Comparison of ENCODE assay signal across 15 cellular contexts in genomic region chr1:181136738-181137122, GRCh38. TPM values are rescaled to one million over a fixed set of nuclear protein-coding genes. Genes with fewer than 3 reads are reported as not detected.
DNase-seq lines count a peak whose midpoint lies in the region; ATAC-seq, FAIRE-seq and TF ChIP-seq lines count a peak whose summit lies in the region.
"Had no signal": no experiment of that assay in that cellular context is flagged by ENCODE, and none has a peak within 500 bp of the region (broad histone marks: within the 10 kb centered on the region; RNA-seq: fewer than 3 reads in every experiment).

No MANE protein-coding gene starts in this region.

- peaks cover 70% of the 10 kb centered on the region for H3K4me1 Mint-ChIP-seq in MCF 10A (ENCODE audit: insufficient read depth, unreplicated experiment)
- peaks cover 55% of the 10 kb centered on the region for H3K4me1 Mint-ChIP-seq in neural progenitor cell

- H3K36me3 Mint-ChIP-seq in MCF 10A (ENCODE audit: insufficient read depth, unreplicated experiment) (no peaks in the 10 kb centered on the region), neural progenitor cell (peaks cover 1% of the 10 kb centered on the region)
- H3K36me3 Mint-ChIP-seq: CD8-positive, alpha-beta T cell had no signal

- BruUV-seq in MCF 10A (replicated peaks; lab: Mats Ljungman, UMichigan): no TSS peak

- H3K27ac Mint-ChIP-seq in MCF 10A (ENCODE audit: low read depth, unreplicated experiment) (peak overlapping the region; percentile 100), neural progenitor cell (peak overlapping the region; percentile 28)
- H3K27ac Mint-ChIP-seq: CD8-positive, alpha-beta T cell had no signal

- H3K27me3 Mint-ChIP-seq in MCF 10A (ENCODE audit: insufficient read depth, unreplicated experiment): no peaks in the 10 kb centered on the region
- H3K27me3 Mint-ChIP-seq in neural progenitor cell (ENCODE audit: insufficient read depth, low read depth): peaks cover 20% of the 10 kb centered on the region

- H3K9me3 ChIP-seq in BLaER1 treated with 17β-estradiol and CSF1 and Interleukin-3, amounts not matched to agents 10 nM and 100 nM (replicated peaks in 1 of 11): no peaks in the 10 kb centered on the region
- no peaks in the 10 kb centered on the region for H3K9me3 ChIP-seq in neural progenitor cell (ENCODE audit: low read depth)
- H3K9me3 ChIP-seq: HAP-1, prostate gland had no signal

- H3K27me3 ChIP-seq in BLaER1 treated with 17β-estradiol and CSF1 and Interleukin-3, amounts not matched to agents 10 nM and 100 nM: peaks cover 0 to 15% (median 0%) of the 10 kb centered on the region in 11 experiments; a peak in 4 of 22 replicates
- no peaks in the 10 kb centered on the region for H3K27me3 ChIP-seq in neural progenitor cell

- H3K4me3 Mint-ChIP-seq in MCF 10A (ENCODE audit: unreplicated experiment) (peak overlapping the region; percentile 71), neural progenitor cell (peak overlapping the region; percentile 33)
- H3K4me3 Mint-ChIP-seq: CD8-positive, alpha-beta T cell had no signal

- intact Hi-C loops in MCF 10A (cut with micrococcal nuclease) (no loop called here), Right ventricle myocardium inferior (cut with DNase I) (no loop called here)

- DNase-seq in HTR-8/SVneo (ENCODE audit: insufficient read length, low spot score) (no peak), MCF 10A (ENCODE audit: unreplicated experiment) (no peak), neural progenitor cell (ENCODE audit: low spot score) (no peak), Right ventricle myocardium inferior (ENCODE audit: missing footprints) (no peak), iPS-NIHi7 (ENCODE audit: extremely low spot score) (no peak), OCI-M1 (lab: John Stamatoyannopoulos, UW) (no peak)
- DNase-seq: CD8-positive, alpha-beta T cell; midbrain; NCI-H1092; NCI-H446 treated with DMSO at 0.1 percent for 48 hours; stimulated activated CD4-positive, alpha-beta T cell treated with anti-CD3 and anti-CD28 coated beads, Interleukin-1b, Interleukin-23, amount 100 ng/mL, for 48 hours had no signal

- no peak overlapping the region for H2AFZ ChIP-seq in neural progenitor cell (replicated peaks)

- peaks cover 0 to 8% (median 0%) of the 10 kb centered on the region in 11 experiments; a peak in 1 of 22 replicates for H4K20me1 ChIP-seq in BLaER1 treated with 17β-estradiol and CSF1 and Interleukin-3, amounts not matched to agents 10 nM and 100 nM
- H4K20me1 ChIP-seq in neural progenitor cell (ENCODE audit: low read depth): no peaks in the 10 kb centered on the region

- CTCF ChIA-PET in MCF 10A (lab: Yijun Ruan, JAX): interaction anchor here (0.6 to 9.3 kb wide), 9 partner anchors 11 to 113 kb away, joined by 3 to 198 read pairs (median 9); no protein-coding TSS in a partner anchor

- FAIRE-seq in HTR-8/SVneo (lab: Jason Lieb, UNC): peak; percentile 93

- H3F3A ChIP-seq in neural progenitor cell (ENCODE audit: low read depth): peaks cover 14% of the 10 kb centered on the region

- H3K9ac ChIP-seq in BLaER1 treated with 17β-estradiol and CSF1 and Interleukin-3, amounts not matched to agents 10 nM and 100 nM: peak overlapping the region in 8 of 11 experiments; percentile 24 to 88 (median 79); a peak in 10 of 22 replicates
- no peak overlapping the region for H3K9ac ChIP-seq in neural progenitor cell

- TF ChIP-seq CTCF in MCF 10A (IDR thresholded peaks at IDR 0.05; ENCODE audit: unreplicated experiment) (no peak), neural progenitor cell (IDR thresholded peaks at IDR 0.05) (no peak)

- POLR2A ChIA-PET in MCF 10A (lab: Yijun Ruan, JAX): interaction anchor here (1.3 to 24.8 kb wide), 5 partner anchors 32 to 634 kb away, joined by 5 to 1402 read pairs (median 45); partner anchors contain the start of genes ACBD6, IER5 and STX6

- no peak overlapping the region for H3K4me3 ChIP-seq in BLaER1 treated with 17β-estradiol and CSF1 and Interleukin-3, amounts not matched to agents 10 nM and 100 nM
- no peak overlapping the region for H3K4me3 ChIP-seq in neural progenitor cell
- H3K4me3 ChIP-seq: HAP-1, prostate gland had no signal

- H3K9me3 Mint-ChIP-seq in MCF 10A (ENCODE audit: unreplicated experiment): no peaks in the 10 kb centered on the region
- peaks cover 2% of the 10 kb centered on the region for H3K9me3 Mint-ChIP-seq in neural progenitor cell
- H3K9me3 Mint-ChIP-seq: CD8-positive, alpha-beta T cell had no signal

- ATAC-seq in HG03139 (IDR thresholded peaks at IDR 0.05; ENCODE audit: unreplicated experiment) (no peak), Right ventricle myocardium inferior (no peak)
- ATAC-seq: CD8-positive, alpha-beta T cell had no signal

- H3K79me2 ChIP-seq in neural progenitor cell (ENCODE audit: low read depth): no peaks in the 10 kb centered on the region

- peaks cover 95 to 100% (median 100%) of the 10 kb centered on the region in 10 experiments for H3K4me1 ChIP-seq in BLaER1 treated with 17β-estradiol and CSF1 and Interleukin-3, amounts not matched to agents 10 nM and 100 nM
- peaks cover 15% of the 10 kb centered on the region for H3K4me1 ChIP-seq in neural progenitor cell
- H3K4me1 ChIP-seq: prostate gland had no signal

- H3K36me3 ChIP-seq in BLaER1 treated with 17β-estradiol and CSF1 and Interleukin-3, amounts not matched to agents 10 nM and 100 nM: no peaks in the 10 kb centered on the region
- no peaks in the 10 kb centered on the region for H3K36me3 ChIP-seq in neural progenitor cell
- H3K36me3 ChIP-seq: HAP-1, prostate gland had no signal

- peak overlapping the region in 10 of 11 experiments; percentile 85 to 96 (median 92); a peak in 19 of 22 replicates for H3K27ac ChIP-seq in BLaER1 treated with 17β-estradiol and CSF1 and Interleukin-3, amounts not matched to agents 10 nM and 100 nM
- H3K27ac ChIP-seq in neural progenitor cell: no peak overlapping the region
- H3K27ac ChIP-seq: prostate gland had no signal

- H3K4me2 ChIP-seq in BLaER1 treated with 17β-estradiol and CSF1 and Interleukin-3, amounts not matched to agents 10 nM and 100 nM: peak overlapping the region; percentile 84 to 99 (median 97)
- no peak overlapping the region for H3K4me2 ChIP-seq in neural progenitor cell

RNA-seq across cellular contexts. Expression of gene IER5, which starts 48.2 kb away (rescaled TPM):
- total RNA-seq in MCF 10A (2022): 47.5 and 49.5 TPM in 2 replicates
- 8.0 and 15.3 TPM in 2 replicates for total RNA-seq in neural progenitor cell (ENCODE audit: low replicate concordance)
- 14.3 TPM for total RNA-seq in Right ventricle myocardium inferior
